20 cellular contexts compared by ENCODE assay signal in genomic region chr10:89092439-89092838, GRCh38.
DNase-seq lines count a peak whose midpoint lies in the region; ATAC-seq, FAIRE-seq and TF ChIP-seq lines count a peak whose summit lies in the region.
"Had no signal": no experiment of that assay in that cellular context is flagged by ENCODE, and none has a peak within 500 bp of the region (broad histone marks: within the 10 kb centered on the region; RNA-seq: fewer than 3 reads in every experiment).

No MANE protein-coding gene starts in this region.

- H3K27ac ChIP-seq in mammary epithelial cell (ENCODE audit: insufficient read depth, low read depth, low read length): no peak overlapping the region
- no peak overlapping the region for H3K27ac ChIP-seq in breast epithelium
- H3K27ac ChIP-seq: C4-2B had no signal

- no peak for TF ChIP-seq CTCF in mammary epithelial cell (conservative IDR thresholded peaks at IDR 0.05 in 1 of 2, IDR thresholded peaks at IDR 0.05 in 1 of 2; ENCODE audit: extremely low read depth in 1 of 2, insufficient read depth in 1 of 2, low read depth in 1 of 2, low read length in 2 of 2)
- no peak for TF ChIP-seq CTCF in breast epithelium (IDR thresholded peaks at IDR 0.05)
- TF ChIP-seq CTCF in Loucy (conservative IDR thresholded peaks at IDR 0.05; ENCODE audit: low read length): no peak
- TF ChIP-seq CTCF in bronchial epithelial cell (IDR thresholded peaks at IDR 0.05; ENCODE audit: insufficient read depth, low read length, severe bottlenecking): no peak

- no peaks in the 10 kb centered on the region for H3K36me3 Mint-ChIP-seq in effector memory CD8-positive, alpha-beta T cell (ENCODE audit: insufficient read depth)

- no peaks in the 10 kb centered on the region for H3K9me3 Mint-ChIP-seq in effector memory CD8-positive, alpha-beta T cell
- H3K9me3 Mint-ChIP-seq: H9 had no signal

- no peaks in the 10 kb centered on the region for H3K36me3 ChIP-seq in mammary epithelial cell (ENCODE audit: insufficient read depth, low read length)
- no peaks in the 10 kb centered on the region for H3K36me3 ChIP-seq in breast epithelium
- no peaks in the 10 kb centered on the region for H3K36me3 ChIP-seq in Loucy (ENCODE audit: insufficient read depth, low read length)
- no peaks in the 10 kb centered on the region for H3K36me3 ChIP-seq in bronchial epithelial cell (ENCODE audit: control insufficient read depth, insufficient read depth, low read length)

- no peaks in the 10 kb centered on the region for H3K9me2 ChIP-seq in Loucy (replicated peaks; ENCODE audit: low read depth, low read length)

- H3K9me3 ChIP-seq in mammary epithelial cell (replicated peaks; ENCODE audit: insufficient read depth, low read length) (no peaks in the 10 kb centered on the region), breast epithelium (no peaks in the 10 kb centered on the region), Loucy (ENCODE audit: insufficient read depth, low read depth, low read length) (no peaks in the 10 kb centered on the region)

- H2AFZ ChIP-seq in mammary epithelial cell (ENCODE audit: low read depth, low read length): peak overlapping the region; percentile 42
- peak overlapping the region; percentile 29; the same call in 1 of the 2 replicates for H2AFZ ChIP-seq in Loucy (ENCODE audit: low read length)

- DNase-seq in mammary epithelial cell (no peak), breast epithelium (ENCODE audit: low spot score in 2 of 2) (no peak), bronchial epithelial cell (ENCODE audit: low read depth) (no peak), KBM-7 (no peak), NCI-H446 treated with DMSO at 0.1 percent for 48 hours (lab: John Stamatoyannopoulos, UW) (no peak)
- DNase-seq in effector memory CD8-positive, alpha-beta T cell: no peak
- DNase-seq: H9, KG1, NCI-H1105, NCI-H146, NCI-H2029, NCI-H2227 treated with DMSO at 0.1 percent for 48 hours, NCI-H510A treated with DMSO at 0.1 percent for 48 hours, NCI-H774 had no signal

- H3K4me1 ChIP-seq in mammary epithelial cell (ENCODE audit: insufficient read depth, low read length) (no peaks in the 10 kb centered on the region), breast epithelium (no peaks in the 10 kb centered on the region), Loucy (ENCODE audit: insufficient read depth, low read length, poor library complexity, severe bottlenecking) (no peaks in the 10 kb centered on the region)

- peaks cover 0 to 1% of the 10 kb centered on the region in 2 donors for H3K4me1 Mint-ChIP-seq in effector memory CD8-positive, alpha-beta T cell (ENCODE audit: low read depth in 2 of 2)

- intact Hi-C loops in mammary epithelial cell (cut with micrococcal nuclease) (no loop called here), breast epithelium (cut with DNase I; ENCODE audit: low total_unique reads) (no loop called here)

- 80% methylated on average over 1 of the region's 1 CpG for WGBS in mammary epithelial cell (ENCODE audit: low coverage, missing lambda C conversion rate)

- FAIRE-seq in bronchial epithelial cell (lab: Jason Lieb, UNC): peak; percentile 68
- FAIRE-seq: A204.1, G401.6, GM19239, RCC 7860 had no signal

- H3K4me2 ChIP-seq in mammary epithelial cell (ENCODE audit: insufficient read depth, low read depth, low read length) (no peak overlapping the region), Loucy (ENCODE audit: low read depth, low read length, poor library complexity, severe bottlenecking) (no peak overlapping the region)

- H3F3A ChIP-seq in Loucy (ENCODE audit: low read depth): no peaks in the 10 kb centered on the region

- in situ Hi-C loops in mammary epithelial cell (cut with MboI; ENCODE audit: low sequenced_read_pairs in 2 of 2) (no loop called here), KBM-7 (cut with MboI; ENCODE audit: low pct_unique_long_range_greater_than_20kb, low sequenced_read_pairs) (no loop called here)

- H3K4me3 ChIP-seq in mammary epithelial cell (replicated peaks in 1 of 3; ENCODE audit: insufficient read depth in 1 of 3, low read depth in 2 of 3, low read length in 3 of 3): no peak overlapping the region
- H3K4me3 ChIP-seq in breast epithelium: no peak overlapping the region
- H3K4me3 ChIP-seq in Loucy (ENCODE audit: low read length, poor library complexity, severe bottlenecking): no peak overlapping the region
- H3K4me3 ChIP-seq in bronchial epithelial cell (ENCODE audit: low read depth, low read length): no peak overlapping the region

- ATAC-seq in effector memory CD8-positive, alpha-beta T cell (replicated peaks): no peak

- H4K20me1 ChIP-seq in mammary epithelial cell (ENCODE audit: insufficient read depth, low read length) (no peaks in the 10 kb centered on the region), Loucy (ENCODE audit: insufficient read depth, low read length, poor library complexity, severe bottlenecking) (no peaks in the 10 kb centered on the region)

- no TSS peak for BruUV-seq in mammary epithelial cell (replicated peaks; lab: Mats Ljungman, UMichigan)

- H3K27ac Mint-ChIP-seq in effector memory CD8-positive, alpha-beta T cell: no peak overlapping the region

- dilution Hi-C loops in mammary epithelial cell (cut with HindIII; ENCODE audit: low sequenced_read_pairs): no loop called here

- no peak overlapping the region for H3K4me3 Mint-ChIP-seq in effector memory CD8-positive, alpha-beta T cell
- H3K4me3 Mint-ChIP-seq: H9 had no signal

- CTCF ChIA-PET in mammary epithelial cell (lab: Charles Lee; ENCODE audit: low non-redundant PET): no interaction called here

- H3K27me3 Mint-ChIP-seq in effector memory CD8-positive, alpha-beta T cell: no peaks in the 10 kb centered on the region

- H3K9ac ChIP-seq in mammary epithelial cell (ENCODE audit: insufficient read depth, low read length) (no peak overlapping the region), Loucy (ENCODE audit: low read depth, low read length, poor library complexity, severe bottlenecking) (no peak overlapping the region)

- TF ChIP-seq POLR2A in breast epithelium (IDR thresholded peaks at IDR 0.05): no peak

- no peaks in the 10 kb centered on the region for H3K27me3 ChIP-seq in mammary epithelial cell (ENCODE audit: insufficient read depth, low read length)
- no peaks in the 10 kb centered on the region for H3K27me3 ChIP-seq in breast epithelium
- no peaks in the 10 kb centered on the region for H3K27me3 ChIP-seq in Loucy (ENCODE audit: insufficient read depth, low read length, poor library complexity, severe bottlenecking)
- no peaks in the 10 kb centered on the region for H3K27me3 ChIP-seq in bronchial epithelial cell (ENCODE audit: control insufficient read depth, insufficient read depth, low read length)

- H3K79me2 ChIP-seq in mammary epithelial cell (ENCODE audit: insufficient read depth, low read length): no peaks in the 10 kb centered on the region
- no peaks in the 10 kb centered on the region for H3K79me2 ChIP-seq in Loucy (ENCODE audit: insufficient read depth, low read length)
